8 cellular contexts compared by ENCODE assay signal in genomic region chr5:90409318-90410177, GRCh38. TPM values are rescaled to one million over a fixed set of nuclear protein-coding genes. Genes with fewer than 3 reads are reported as not detected.
DNase-seq lines count a peak whose midpoint lies in the region; ATAC-seq and TF ChIP-seq lines count a peak whose summit lies in the region.

Gene CETN3 (minus strand): TSS chr5:90409756. CDS start chr5:90409661, 95 bp downstream.

- peak; percentile 79 to 86 for TF ChIP-seq POLR2A in tibial nerve (IDR thresholded peaks at IDR 0.05)

- H3K9me3 ChIP-seq in adipocyte (ENCODE audit: control insufficient read depth, low read length) = no peaks in the 10 kb centered on the region
- no peaks in the 10 kb centered on the region for H3K9me3 ChIP-seq in parathyroid adenoma (ENCODE audit: control insufficient read depth, low read length)
- no peaks in the 10 kb centered on the region for H3K9me3 ChIP-seq in tibial nerve

- H3K27me3 ChIP-seq in adipocyte (replicated peaks; ENCODE audit: control insufficient read depth, insufficient read depth, low read length) (no peaks in the 10 kb centered on the region), parathyroid adenoma (ENCODE audit: control insufficient read depth, insufficient read depth, low read length) (no peaks in the 10 kb centered on the region), tibial nerve (no peaks in the 10 kb centered on the region)

- H3K36me3 ChIP-seq in adipocyte (ENCODE audit: control insufficient read depth, insufficient read depth, low read length, severe bottlenecking) (peaks cover 11% of the 10 kb centered on the region), parathyroid adenoma (ENCODE audit: control insufficient read depth, insufficient read depth, low read length) (no peaks in the 10 kb centered on the region), tibial nerve (no peaks in the 10 kb centered on the region)

- DNase-seq in NCI-H1417 (lab: John Stamatoyannopoulos, UW) (peak; percentile 89 to 99 (median 94)), SW 1271 (lab: John Stamatoyannopoulos, UW) (peak; percentile 97 to 98), adipocyte (ENCODE audit: low read depth) (peak; percentile 99), Right ventricle myocardium superior (peak; percentile 94), tibial nerve (ENCODE audit: low spot score in 2 of 2) (peak; percentile 84 to 89)

- intact Hi-C loops in Right ventricle myocardium superior (cut with DNase I) = no loop called here

- H2AFZ ChIP-seq in parathyroid adenoma = peak within 1 kb of the TSS; percentile 97

- ATAC-seq in HG02763 (IDR thresholded peaks at IDR 0.05; ENCODE audit: unreplicated experiment) (peak; percentile 94), Right ventricle myocardium superior (ENCODE audit: poor library complexity) (peak; percentile 98)

- 1% methylated on average over 51 of the region's 51 CpGs for WGBS in tibial nerve, 2 donors

- no peak for TF ChIP-seq CTCF in GM12875 (IDR thresholded peaks at IDR 0.05; ENCODE audit: borderline replicate concordance, insufficient read depth, low read depth, low read length)
- no peak for TF ChIP-seq CTCF in parathyroid adenoma (IDR thresholded peaks at IDR 0.05)
- peak in 1 of 5 experiments; percentile 49 for TF ChIP-seq CTCF in tibial nerve (IDR thresholded peaks at IDR 0.05)

- peak within 1 kb of the TSS; percentile 96 for H3K9ac ChIP-seq in adipocyte (ENCODE audit: low read length)
- peak within 1 kb of the TSS; percentile 9 for H3K9ac ChIP-seq in parathyroid adenoma

- H3K4me3 ChIP-seq in GM12875 (ENCODE audit: low read depth, low read length) (peak within 1 kb of the TSS; percentile 94), adipocyte (ENCODE audit: low read length) (peak within 1 kb of the TSS; percentile 96), parathyroid adenoma (ENCODE audit: low read depth, low read length) (peak within 1 kb of the TSS; percentile 100), tibial nerve (peak within 1 kb of the TSS; percentile 50 to 84 (median 72))

- peak within 1 kb of the TSS; percentile 92 for H3K4me2 ChIP-seq in parathyroid adenoma (ENCODE audit: low read length)

- peaks cover 3% of the 10 kb centered on the region for H3K79me2 ChIP-seq in parathyroid adenoma

- TF ChIP-seq EP300 in tibial nerve (IDR thresholded peaks at IDR 0.05) = peak in 1 of 2 donors; percentile 96

- peak within 1 kb of the TSS; percentile 97 for H3K27ac ChIP-seq in parathyroid adenoma
- H3K27ac ChIP-seq in tibial nerve = peak within 1 kb of the TSS; percentile 85 to 97 (median 94)

- H3K4me1 ChIP-seq in adipocyte (ENCODE audit: control insufficient read depth, insufficient read depth, low read length) (peaks cover 21% of the 10 kb centered on the region), parathyroid adenoma (no peaks in the 10 kb centered on the region), tibial nerve (peaks cover 0 to 31% (median 4%) of the 10 kb centered on the region in 4 donors)

RNA-seq across cellular contexts. Expression of gene CETN3, which starts in this region (rescaled TPM):
- total RNA-seq in Right ventricle myocardium superior (27.4 TPM), tibial nerve (10 to 100 TPM in 3 of 4 donors, 1 to 10 TPM in 1; 7.8 to 12.9 (median 10.7) TPM)

Comparison
In these comparisons a context has a peak if more than half of its experiments do, and no peak if none do; other contexts are left out.
1. Peak in every context shown above with its lines: DNase-seq, ATAC-seq, H3K4me3 ChIP-seq and H3K27ac ChIP-seq.